8 cellular contexts compared by ENCODE assay signal in the genomic region with DNA sequence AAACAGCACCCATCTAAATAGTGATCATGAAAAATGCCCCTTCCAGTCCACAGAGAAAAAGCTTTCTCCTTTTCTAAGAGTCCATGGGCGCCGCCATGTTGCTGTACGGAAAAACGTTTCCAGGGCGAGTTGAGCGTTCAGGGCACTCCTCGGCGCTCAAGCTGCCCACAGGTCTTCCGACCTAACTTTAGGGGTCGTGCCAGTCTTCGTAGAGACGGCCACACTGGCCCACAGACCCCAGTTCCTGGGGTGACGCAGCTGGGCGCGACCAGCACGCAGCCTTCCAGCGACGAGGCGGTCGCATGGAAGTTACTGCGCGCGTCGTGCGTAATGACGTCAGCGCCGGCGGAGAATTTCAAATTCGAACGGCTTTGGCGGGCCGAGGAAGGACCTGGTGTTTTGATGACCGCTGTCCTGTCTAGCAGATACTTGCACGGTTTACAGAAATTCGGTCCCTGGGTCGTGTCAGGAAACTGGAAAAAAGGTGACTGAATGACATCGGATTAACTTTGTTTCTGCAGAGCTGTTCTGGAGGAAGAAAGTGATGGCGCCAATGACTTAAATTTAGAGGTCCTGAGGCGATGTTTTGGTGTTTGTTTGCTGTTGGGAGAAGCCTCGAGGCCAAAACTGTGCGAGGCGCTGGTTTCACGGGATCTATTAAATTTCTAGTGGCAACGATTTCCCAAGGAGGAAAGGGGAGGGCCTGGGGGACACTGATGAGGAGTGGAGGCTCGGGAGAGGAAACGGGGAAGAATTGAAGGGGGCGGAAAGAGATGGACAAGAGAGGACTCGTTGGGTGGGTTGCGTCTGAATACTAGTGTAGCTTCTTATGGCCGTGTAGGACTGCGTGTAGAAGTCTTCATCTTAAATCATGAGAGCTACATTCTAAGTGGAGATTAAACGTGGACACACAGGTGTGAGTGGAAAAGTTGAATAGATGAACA. TPM values are rescaled to one million over a fixed set of nuclear protein-coding genes. Genes with fewer than 3 reads are reported as not detected.
DNase-seq lines count a peak whose midpoint lies in the region; FAIRE-seq and TF ChIP-seq lines count a peak whose summit lies in the region.

A gene with protein sequence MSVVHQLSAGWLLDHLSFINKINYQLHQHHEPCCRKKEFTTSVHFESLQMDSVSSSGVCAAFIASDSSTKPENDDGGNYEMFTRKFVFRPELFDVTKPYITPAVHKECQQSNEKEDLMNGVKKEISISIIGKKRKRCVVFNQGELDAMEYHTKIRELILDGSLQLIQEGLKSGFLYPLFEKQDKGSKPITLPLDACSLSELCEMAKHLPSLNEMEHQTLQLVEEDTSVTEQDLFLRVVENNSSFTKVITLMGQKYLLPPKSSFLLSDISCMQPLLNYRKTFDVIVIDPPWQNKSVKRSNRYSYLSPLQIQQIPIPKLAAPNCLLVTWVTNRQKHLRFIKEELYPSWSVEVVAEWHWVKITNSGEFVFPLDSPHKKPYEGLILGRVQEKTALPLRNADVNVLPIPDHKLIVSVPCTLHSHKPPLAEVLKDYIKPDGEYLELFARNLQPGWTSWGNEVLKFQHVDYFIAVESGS (minus strand): TSS at position 306 of the 944 bp plus-strand sequence. CDS start 4,289 bp downstream, outside the sequence.
A gene (plus strand): TSS at position 358 of the 944 bp plus-strand sequence. CDS start 1,429 bp downstream, outside the sequence.

- H4K20me1 ChIP-seq in OCI-LY1 (ENCODE audit: insufficient read depth, low read length) (no peaks in the 10 kb centered on the region), endothelial cell of umbilical vein (replicated peaks; ENCODE audit: control insufficient read depth, extremely low read depth, insufficient read depth, low read length) (no peaks in the 10 kb centered on the region)

- H3K27ac ChIP-seq in OCI-LY1 (ENCODE audit: low read depth, low read length, poor library complexity, severe bottlenecking) (peak within 1 kb of the TSS; percentile 77), endothelial cell of umbilical vein (ENCODE audit: insufficient read depth, low read depth, low read length) (peak within 1 kb of the TSS; percentile 92)

- H3K79me2 ChIP-seq in OCI-LY1 (ENCODE audit: insufficient read depth, low read length), result peaks cover 38% of the 10 kb centered on the region
- H3K79me2 ChIP-seq in endothelial cell of umbilical vein (ENCODE audit: control insufficient read depth, insufficient read depth, low read length), result peaks cover 64% of the 10 kb centered on the region

- TF ChIP-seq CTCF in GM20000 (IDR thresholded peaks at IDR 0.05; ENCODE audit: extremely low read depth, missing control alignments) (no peak), OCI-LY1 (IDR thresholded peaks at IDR 0.05; ENCODE audit: low read length) (no peak), endothelial cell of umbilical vein (IDR thresholded peaks at IDR 0.05; ENCODE audit: extremely low read depth in 1 of 2, insufficient read depth in 1 of 2, low read depth in 1 of 2, low read length in 2 of 2) (no peak)

- H3K4me3 ChIP-seq in OCI-LY1 (ENCODE audit: low read depth, low read length, poor library complexity, severe bottlenecking), result peak within 1 kb of the TSS; percentile 96
- H3K4me3 ChIP-seq in endothelial cell of umbilical vein (replicated peaks in 1 of 3; ENCODE audit: insufficient read depth in 1 of 3, low read depth in 1 of 3, low read length in 3 of 3), result peak within 1 kb of the TSS; percentile 80 to 92 (median 89)

- in situ Hi-C loops in Caki2 (cut with HindIII; ENCODE audit: low pct_unique_long_range_greater_than_20kb, low sequenced_read_pairs), result no loop called here

- dilution Hi-C loops in endothelial cell of umbilical vein (cut with MboI; ENCODE audit: extremely low pct_ligation_motif_present, low sequenced_read_pairs), result no loop called here

- no peaks in the 10 kb centered on the region for H3K9me2 ChIP-seq in OCI-LY1 (ENCODE audit: low read depth, low read length)

- intact Hi-C loops in endothelial cell of umbilical vein (cut with micrococcal nuclease), result loop anchor here (1.0 to 5.0 kb wide), 4 partner anchors 55 to 876 kb away; a partner anchor contains a TSS

- H3K4me1 ChIP-seq in OCI-LY1 (ENCODE audit: insufficient read depth, low read length, severe bottlenecking) (peaks cover 37% of the 10 kb centered on the region), endothelial cell of umbilical vein (ENCODE audit: control insufficient read depth, extremely low read depth, insufficient read depth, low read length) (peaks cover 32% of the 10 kb centered on the region)

- H3K9me3 ChIP-seq in OCI-LY1 (ENCODE audit: low read length) (no peaks in the 10 kb centered on the region), endothelial cell of umbilical vein (replicated peaks; ENCODE audit: control insufficient read depth, insufficient read depth, low read length) (no peaks in the 10 kb centered on the region)

- H3K9ac ChIP-seq in OCI-LY1 (ENCODE audit: low read length), result peak within 1 kb of the TSS; percentile 98
- peak within 1 kb of the TSS; percentile 91 for H3K9ac ChIP-seq in endothelial cell of umbilical vein (replicated peaks; ENCODE audit: extremely low read depth, insufficient read depth, low read length)

- peak; percentile 64 for FAIRE-seq in endothelial cell of umbilical vein (lab: Jason Lieb, UNC)

- POLR2A ChIA-PET in endothelial cell of umbilical vein (lab: Charles Lee), result interaction anchor here (0.7 to 1.1 kb wide), 2 partner anchors 674 to 1044 kb away, joined by 3 read pairs; no protein-coding TSS in a partner anchor

- H3K9me1 ChIP-seq in endothelial cell of umbilical vein (replicated peaks; ENCODE audit: control insufficient read depth, extremely low read depth, insufficient read depth, low read length), result no peaks in the 10 kb centered on the region

- no peak for TF ChIP-seq POLR2A in endothelial cell of umbilical vein (IDR thresholded peaks at IDR 0.05; ENCODE audit: low read depth, low read length)

- H2AFZ ChIP-seq in OCI-LY1 (ENCODE audit: low read length) (no peak within 1 kb of the TSS), endothelial cell of umbilical vein (ENCODE audit: low read depth, low read length) (peak within 1 kb of the TSS; percentile 71)

- no peaks in the 10 kb centered on the region for H3K27me3 ChIP-seq in OCI-LY1 (ENCODE audit: insufficient read depth, low read length)
- H3K27me3 ChIP-seq in endothelial cell of umbilical vein (ENCODE audit: control insufficient read depth in 2 of 2, insufficient read depth in 2 of 2, low read length in 2 of 2), result no peaks in the 10 kb centered on the region

- H3K4me2 ChIP-seq in OCI-LY1 (ENCODE audit: low read length) (peak within 1 kb of the TSS; percentile 95), endothelial cell of umbilical vein (ENCODE audit: insufficient read depth, low read length) (peak within 1 kb of the TSS; percentile 95)

- DNase-seq in Caki2 (ENCODE audit: low read depth), result peak; percentile 89
- DNase-seq in GM20000 (ENCODE audit: low spot score), result peak; percentile 82
- DNase-seq in HS-5 (ENCODE audit: low read depth), result peak; percentile 72
- peak; percentile 83 for DNase-seq in activated CD8-positive, alpha-beta memory T cell treated with anti-CD3 and anti-CD28 coated beads, Interleukin-2, amount 50 U/mL, for 4 hours
- peak; percentile 96 for DNase-seq in endothelial cell of umbilical vein (ENCODE audit: low read depth, low spot score)
- peak; percentile 90 for DNase-seq in midbrain (lab: John Stamatoyannopoulos, UW)
- peak; percentile 78 to 82 for DNase-seq in stimulated activated CD8-positive, alpha-beta memory T cell treated with anti-CD3 and anti-CD28 coated beads, Interleukin-15, amount 100 ng/mL, for 48 hours (ENCODE audit: low read depth in 2 of 2)

- CTCF ChIA-PET in endothelial cell of umbilical vein (lab: Charles Lee), result interaction anchor here (0.7 to 1.3 kb wide), 2 partner anchors 29 to 194 kb away, joined by 3 to 5 read pairs; no protein-coding TSS in a partner anchor

- TSS peak; percentile 41 for BruUV-seq in endothelial cell of umbilical vein (replicated peaks; lab: Mats Ljungman, UMichigan)

- H3K36me3 ChIP-seq in OCI-LY1 (ENCODE audit: insufficient read depth, low read length) (peaks cover 20% of the 10 kb centered on the region), endothelial cell of umbilical vein (ENCODE audit: control insufficient read depth in 2 of 2, extremely low read depth in 1 of 2, insufficient read depth in 2 of 2, low read length in 2 of 2) (peaks cover 0 to 2% of the 10 kb centered on the region in 2 experiments)

- no peaks in the 10 kb centered on the region for H3F3A ChIP-seq in OCI-LY1 (ENCODE audit: insufficient read depth, low read length)

TF ChIP-seq in endothelial cell of umbilical vein, 7 proteins besides CTCF, POLR2A, EP300 and RAD21:
- TF ChIP-seq MYC (IDR thresholded peaks at IDR 0.05; ENCODE audit: low read depth, low read length) (peak; percentile 44), POLR2AphosphoS5 (IDR thresholded peaks at IDR 0.05; ENCODE audit: insufficient read depth, low read depth, low read length) (no peak), JUN (IDR thresholded peaks at IDR 0.05; ENCODE audit: borderline replicate concordance, insufficient read depth, insufficient read length, low read depth) (peak; percentile 48)
TF ChIP-seq in endothelial cell of umbilical vein: peak in this region for 2.

RNA-seq across cellular contexts. Expression of the first gene that starts in this region (rescaled TPM):
- total RNA-seq in Caki2 (2014; rRNA removed; shearing (Covaris generic); ENCODE audit: low replicate concordance), result 8.8 and 14.0 TPM in 2 replicates
- total RNA-seq in endothelial cell of umbilical vein, result 16.1 and 17.4 TPM in 2 replicates
- 7.2 and 8.3 TPM in 2 replicates for polyA plus RNA-seq in endothelial cell of umbilical vein
- polyA plus RNA-seq in endothelial cell of umbilical vein (2011; cell fraction: cytosol; rRNA removed), result 7.6 and 8.1 TPM in 2 replicates
- polyA plus RNA-seq in endothelial cell of umbilical vein (2011; cell fraction: nucleus; rRNA removed), result 14.3 and 21.3 TPM in 2 replicates
- polyA plus RNA-seq in endothelial cell of umbilical vein (2012), result 8.5 and 13.4 TPM in 2 replicates
- polyA minus RNA-seq in endothelial cell of umbilical vein, result 9.8 and 10.7 TPM in 2 replicates
- 9.7 TPM for polyA minus RNA-seq in endothelial cell of umbilical vein (2011; cell fraction: cytosol; rRNA and poly(A)+ RNA removed)
- polyA minus RNA-seq in endothelial cell of umbilical vein (2011; cell fraction: nucleus; rRNA and poly(A)+ RNA removed), result 10.3 and 13.2 TPM in 2 replicates

RNA-seq across cellular contexts. Expression of the second gene that starts in this region (rescaled TPM):
- 24.5 and 34.4 TPM in 2 replicates for total RNA-seq in Caki2 (2014; rRNA removed; shearing (Covaris generic); ENCODE audit: low replicate concordance)
- 39.6 and 43.2 TPM in 2 replicates for total RNA-seq in endothelial cell of umbilical vein
- polyA plus RNA-seq in endothelial cell of umbilical vein, result 3.7 and 6.2 TPM in 2 replicates
- polyA plus RNA-seq in endothelial cell of umbilical vein (2011; cell fraction: cytosol; rRNA removed), result 15.2 and 15.7 TPM in 2 replicates
- 17.4 and 27.3 TPM in 2 replicates for polyA plus RNA-seq in endothelial cell of umbilical vein (2011; cell fraction: nucleus; rRNA removed)
- 9.4 and 27.4 TPM in 2 replicates for polyA plus RNA-seq in endothelial cell of umbilical vein (2012)
- polyA minus RNA-seq in endothelial cell of umbilical vein, result 19.4 and 20.3 TPM in 2 replicates
- 20.4 TPM for polyA minus RNA-seq in endothelial cell of umbilical vein (2011; cell fraction: cytosol; rRNA and poly(A)+ RNA removed)
- 20.9 and 29.6 TPM in 2 replicates for polyA minus RNA-seq in endothelial cell of umbilical vein (2011; cell fraction: nucleus; rRNA and poly(A)+ RNA removed)

Comparison
In these comparisons a context has a peak if more than half of its experiments do, and no peak if none do; other contexts are left out.
1. Peak in every context shown above with its lines: DNase-seq, H3K4me3 ChIP-seq and H3K27ac ChIP-seq.